Comparison of ENCODE assay signal across 18 cellular contexts in genomic region chr16:80024443-80024842, GRCh38.
"Had no signal": no experiment of that assay in that cellular context is flagged by ENCODE, and none has a peak within 500 bp of the region (broad histone marks: within the 10 kb centered on the region; RNA-seq: fewer than 3 reads in every experiment).

No MANE protein-coding gene starts in this region.

- H3K4me3 Mint-ChIP-seq: naive thymus-derived CD4-positive, alpha-beta T cell; nephron progenitor cell had no signal

- FAIRE-seq: endometrium, islet of Langerhans had no signal

- H3K27ac ChIP-seq: dorsolateral prefrontal cortex, psoas muscle had no signal

- H3K27ac Mint-ChIP-seq: naive thymus-derived CD4-positive, alpha-beta T cell; nephron progenitor cell had no signal

- H3K9me3 Mint-ChIP-seq: nephron progenitor cell had no signal

- H3K27me3 ChIP-seq: sigmoid colon, stomach had no signal

- H3K36me3 Mint-ChIP-seq: naive thymus-derived CD4-positive, alpha-beta T cell had no signal

- ATAC-seq: naive thymus-derived CD4-positive, alpha-beta T cell; psoas muscle had no signal

- H3K36me3 ChIP-seq: sigmoid colon, stomach had no signal

- DNase-seq: cortex of kidney; dorsolateral prefrontal cortex; effector memory CD4-positive, alpha-beta T cell; foreskin melanocyte; head of caudate nucleus; hypothalamus; kidney glomerular epithelial cell; mesendoderm; naive thymus-derived CD4-positive, alpha-beta T cell; nephron progenitor cell; psoas muscle; sigmoid colon; stimulated activated CD4-positive, alpha-beta T cell treated with anti-CD3 and anti-CD28 coated beads, Interleukin-12 subunit alpha, Interleukin-12 subunit beta, amount 100 ng/mL, for 4 hours; stimulated activated naive CD4-positive, alpha-beta T cell; stomach had no signal

- H3K9me3 ChIP-seq: psoas muscle, sigmoid colon, stomach had no signal

- H3K4me3 ChIP-seq: dorsolateral prefrontal cortex, psoas muscle, sigmoid colon, skin epidermis, stomach had no signal
